11 cellular contexts compared by ENCODE assay signal in the genomic region with DNA sequence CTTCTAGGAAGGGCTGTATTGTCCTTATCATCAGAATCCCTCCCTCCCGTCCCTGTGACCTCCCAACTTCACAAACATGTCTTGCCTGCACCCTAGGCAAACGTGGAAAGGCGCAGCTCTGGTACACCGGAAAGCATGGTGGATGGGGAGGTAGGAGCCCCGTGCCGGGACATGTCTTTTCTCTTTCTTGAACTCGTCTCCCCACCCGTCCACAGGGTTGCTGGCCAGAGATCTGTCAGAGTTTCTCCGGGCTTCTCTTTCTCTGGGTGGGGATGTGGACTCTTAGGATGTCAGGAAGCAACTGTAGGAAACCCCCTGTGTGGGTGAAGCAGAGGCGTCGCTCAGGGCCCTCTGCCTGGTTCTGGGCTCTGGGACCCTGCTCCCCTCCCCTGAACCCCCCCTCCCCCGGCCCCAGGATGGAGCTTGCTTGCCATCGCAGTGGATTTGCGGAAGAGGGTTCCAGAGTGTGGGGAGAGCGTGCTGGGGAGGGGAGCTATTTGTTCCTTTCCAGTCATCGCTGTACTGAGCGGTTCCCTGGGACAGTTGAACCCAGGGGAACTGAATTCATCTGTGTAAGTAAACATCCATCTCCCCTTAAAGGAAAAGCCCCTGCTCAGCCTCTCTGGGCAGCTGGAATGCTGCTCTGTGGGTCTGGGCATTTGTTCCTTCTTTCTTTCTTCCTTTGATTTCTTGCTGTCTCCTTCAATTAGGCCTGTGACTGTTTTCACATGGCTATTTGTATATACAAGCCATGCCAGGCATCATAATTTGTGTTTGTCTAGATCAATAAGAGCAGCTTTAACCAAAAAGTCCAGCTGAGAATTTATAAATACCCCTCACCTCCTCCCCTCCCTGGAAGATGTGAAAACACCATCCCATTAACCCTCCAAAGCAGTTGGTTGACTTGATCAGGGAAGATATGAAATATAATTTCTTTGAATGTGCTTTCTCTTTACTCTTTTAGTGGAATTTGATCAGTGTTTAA.
A peak's percentile ranks its signal among the peaks of the same experiment; 100 is the strongest.
DNase-seq lines count a peak whose midpoint lies in the region; ATAC-seq and TF ChIP-seq lines count a peak whose summit lies in the region.
"Had no signal": no experiment of that assay in that cellular context is flagged by ENCODE, and none has a peak within 500 bp of the region (broad histone marks: within the 10 kb centered on the region; RNA-seq: fewer than 3 reads in every experiment).

No MANE protein-coding gene starts in this region.

- no peak overlapping the region for H3K4me3 ChIP-seq in CD4-positive, CD25-positive, alpha-beta regulatory T cell (ENCODE audit: low read depth, low read length)
- H3K4me3 ChIP-seq in Peyer's patch = no peak overlapping the region

- peak overlapping the region in 2 of 3 donors; percentile 87 to 99 for H3K27ac Mint-ChIP-seq in CD4-positive, CD25-positive, alpha-beta regulatory T cell
- peak overlapping the region; percentile 77 for H3K27ac Mint-ChIP-seq in osteocyte (ENCODE audit: unreplicated experiment)

- no peaks in the 10 kb centered on the region for H3K9me3 ChIP-seq in CD4-positive, CD25-positive, alpha-beta regulatory T cell (ENCODE audit: control insufficient read depth in 2 of 2, low read length in 2 of 2)
- no peaks in the 10 kb centered on the region for H3K9me3 ChIP-seq in Peyer's patch

- H3K4me3 Mint-ChIP-seq in CD4-positive, CD25-positive, alpha-beta regulatory T cell = peak overlapping the region in 2 of 4 donors; percentile 38 to 57
- peak overlapping the region; percentile 26 for H3K4me3 Mint-ChIP-seq in osteocyte (ENCODE audit: unreplicated experiment)

- no peak overlapping the region for H3K27ac ChIP-seq in CD4-positive, CD25-positive, alpha-beta regulatory T cell (ENCODE audit: insufficient read depth, low read length, poor library complexity, severe bottlenecking)
- peak overlapping the region; percentile 11 to 65 (median 60) for H3K27ac ChIP-seq in Peyer's patch

- no peak for TF ChIP-seq POLR2A in Peyer's patch (IDR thresholded peaks at IDR 0.05)

- no peak for DNase-seq in CD4-positive, CD25-positive, alpha-beta regulatory T cell
- DNase-seq in Peyer's patch = peak in 1 of 3 donors; percentile 45
- DNase-seq in osteocyte (ENCODE audit: extremely low spot score, unreplicated experiment) = no peak
- no peak for DNase-seq in NOMO-1 (lab: John Stamatoyannopoulos, UW; ENCODE audit: unreplicated experiment in 2 of 2)
- no peak for DNase-seq in NCI-H2107 (lab: John Stamatoyannopoulos, UW)
- DNase-seq: activated naive CD4-positive, alpha-beta T cell treated with Interleukin-2 at 50 U/mL for 16 hours; NCI-H524 treated with DMSO at 0.1 percent for 48 hours; stimulated activated naive CD4-positive, alpha-beta T cell had no signal

- no peak for ATAC-seq in CD4-positive, CD25-positive, alpha-beta regulatory T cell (ENCODE audit: low read depth in 2 of 2)
- peak; percentile 28 for ATAC-seq in esophagus mucosa
- no peak for ATAC-seq in HG03521 (IDR thresholded peaks at IDR 0.05; ENCODE audit: unreplicated experiment)
- no peak for ATAC-seq in HG02763 (IDR thresholded peaks at IDR 0.05; ENCODE audit: unreplicated experiment)

- H3K27me3 ChIP-seq in CD4-positive, CD25-positive, alpha-beta regulatory T cell (ENCODE audit: control insufficient read depth, insufficient read depth, low read length) = no peaks in the 10 kb centered on the region
- H3K27me3 ChIP-seq in Peyer's patch = no peaks in the 10 kb centered on the region

- H3K4me1 Mint-ChIP-seq in CD4-positive, CD25-positive, alpha-beta regulatory T cell = peaks cover 50 to 96% (median 71%) of the 10 kb centered on the region in 4 donors
- peaks cover 91% of the 10 kb centered on the region for H3K4me1 Mint-ChIP-seq in osteocyte (ENCODE audit: unreplicated experiment)

- H3K4me1 ChIP-seq in CD4-positive, CD25-positive, alpha-beta regulatory T cell (ENCODE audit: control insufficient read depth, insufficient read depth, low read length, poor library complexity, severe bottlenecking) = peaks cover 51% of the 10 kb centered on the region
- peaks cover 10 to 77% (median 16%) of the 10 kb centered on the region in 4 donors for H3K4me1 ChIP-seq in Peyer's patch

- H3K36me3 Mint-ChIP-seq in CD4-positive, CD25-positive, alpha-beta regulatory T cell = peaks cover 18% of the 10 kb centered on the region
- H3K36me3 Mint-ChIP-seq in osteocyte (ENCODE audit: unreplicated experiment) = no peaks in the 10 kb centered on the region

- H3K9me3 Mint-ChIP-seq in CD4-positive, CD25-positive, alpha-beta regulatory T cell = no peaks in the 10 kb centered on the region
- no peaks in the 10 kb centered on the region for H3K9me3 Mint-ChIP-seq in osteocyte (ENCODE audit: unreplicated experiment)

- no peaks in the 10 kb centered on the region for H3K36me3 ChIP-seq in CD4-positive, CD25-positive, alpha-beta regulatory T cell (ENCODE audit: control insufficient read depth, insufficient read depth, low read length)
- H3K36me3 ChIP-seq in Peyer's patch = no peaks in the 10 kb centered on the region

- TF ChIP-seq CTCF in Peyer's patch (IDR thresholded peaks at IDR 0.05) (no peak), osteocyte (IDR thresholded peaks at IDR 0.05) (no peak)

- no peaks in the 10 kb centered on the region for H3K27me3 Mint-ChIP-seq in CD4-positive, CD25-positive, alpha-beta regulatory T cell
- no peaks in the 10 kb centered on the region for H3K27me3 Mint-ChIP-seq in osteocyte (ENCODE audit: unreplicated experiment)
